22 cellular contexts compared by ENCODE assay signal in the genomic region with DNA sequence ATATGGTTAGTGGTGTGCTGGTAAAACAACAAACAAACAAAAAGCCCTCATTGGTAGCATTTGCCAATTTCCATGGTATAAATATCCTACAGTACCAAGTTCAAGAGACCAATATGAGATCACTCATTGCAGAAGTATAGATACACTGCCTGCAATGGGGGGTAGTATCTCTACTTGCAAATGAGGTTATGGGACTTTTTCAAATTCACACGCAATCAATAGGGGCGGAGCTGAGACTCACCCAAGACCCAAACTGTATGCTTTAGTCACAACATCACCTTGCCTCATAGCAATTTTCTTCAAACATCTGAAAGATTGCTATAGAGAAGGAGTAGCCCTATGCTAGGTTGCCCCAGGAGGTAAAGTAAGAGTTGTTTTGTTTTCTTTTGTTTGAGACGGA.
"Had no signal": no experiment of that assay in that cellular context is flagged by ENCODE, and none has a peak within 500 bp of the region (broad histone marks: within the 10 kb centered on the region; RNA-seq: fewer than 3 reads in every experiment).

No MANE protein-coding gene starts in this region.

- H3K27ac ChIP-seq: adrenal gland, lower lobe of right lung, spleen had no signal

- DNase-seq: activated effector memory CD4-positive, alpha-beta T cell treated with anti-CD3 and anti-CD28 coated beads, Interleukin-2, amount 50 U/mL, for 16 hours; activated naive CD4-positive, alpha-beta T cell treated with anti-CD3 and anti-CD28 coated beads, Interleukin-2, amount 50 U/mL, for 16 hours; activated T-cell treated with anti-CD3 and anti-CD28 coated beads, Interleukin-2, amount 50 U/mL, for 4 hours; adrenal gland; cortex of kidney; erythroblast; foreskin melanocyte; glutamatergic neuron; hypothalamus; islet precursor cell; lower lobe of right lung; nephron progenitor cell; occipital lobe; retina; spleen; stimulated activated CD4-positive, alpha-beta T cell treated with anti-CD3 and anti-CD28 coated beads, Interleukin-4, amount 100 ng/mL, for 4 hours; stimulated activated naive CD4-positive, alpha-beta T cell; substantia nigra; T-cell; T-helper 9 cell; tibial artery had no signal

- H3K36me3 ChIP-seq: adrenal gland, breast epithelium, lower lobe of right lung, spleen, tibial artery had no signal

- H3K4me3 ChIP-seq: adrenal gland, breast epithelium, lower lobe of right lung, spleen, tibial artery had no signal

- H3K27me3 Mint-ChIP-seq: T-cell had no signal

- H3K27ac Mint-ChIP-seq: nephron progenitor cell, T-cell had no signal

- H3K27me3 ChIP-seq: adrenal gland, breast epithelium, spleen, tibial artery had no signal

- H3K4me3 Mint-ChIP-seq: activated T-cell treated with anti-CD3 and anti-CD28 coated beads, Interleukin-2, amount 50 U/mL, for 4 hours; nephron progenitor cell; T-cell had no signal

- ATAC-seq: activated T-cell treated with anti-CD3 and anti-CD28 coated beads, Interleukin-2, amount 50 U/mL, for 4 hours; lower lobe of right lung; T-cell had no signal
